In genomic region chr6:1686117-1687098, GRCh38 we compare ENCODE assay signal across 8 cellular contexts.
A peak's percentile ranks its signal among the peaks of the same experiment; 100 is the strongest.
DNase-seq lines count a peak whose midpoint lies in the region; ATAC-seq and TF ChIP-seq lines count a peak whose summit lies in the region.

No MANE protein-coding gene starts in this region.

- 40 to 45% methylated on average over 9 of the region's 9 CpGs for WGBS in tibial nerve, 2 donors

- no peak overlapping the region for H3K4me3 ChIP-seq in tibial nerve

- H3K36me3 ChIP-seq in tibial nerve, result no peaks in the 10 kb centered on the region

- peak in 1 of 2 donors; percentile 26 for TF ChIP-seq EP300 in tibial nerve (IDR thresholded peaks at IDR 0.05)

- TF ChIP-seq CTCF in omental fat pad (IDR thresholded peaks at IDR 0.05) (no peak), tibial nerve (IDR thresholded peaks at IDR 0.05) (no peak)

- no peaks in the 10 kb centered on the region for H3K27me3 ChIP-seq in tibial nerve

- ATAC-seq in omental fat pad (ENCODE audit: low FRiP score), result peak; percentile 89
- no peak for ATAC-seq in GM18519 (IDR thresholded peaks at IDR 0.05; ENCODE audit: low FRiP score, unreplicated experiment)
- no peak for ATAC-seq in GM21381 (IDR thresholded peaks at IDR 0.05; ENCODE audit: unreplicated experiment)

- H3K27ac ChIP-seq in tibial nerve, result peak overlapping the region in 2 of 4 donors; percentile 33 to 46

- no peak for TF ChIP-seq POLR2A in tibial nerve (IDR thresholded peaks at IDR 0.05)

- H3K4me1 ChIP-seq in tibial nerve, result peaks cover 0 to 18% (median 0%) of the 10 kb centered on the region in 4 donors

- peak; percentile 97 for DNase-seq in EL
- peak; percentile 13 for DNase-seq in NCI-H2196 treated with DMSO at 0.1 percent for 48 hours (lab: John Stamatoyannopoulos, UW; ENCODE audit: unreplicated experiment)
- peak; percentile 90 for DNase-seq in dedifferentiated amniotic fluid mesenchymal stem cell (ENCODE audit: extremely low spot score)
- no peak for DNase-seq in omental fat pad (ENCODE audit: low spot score)
- no peak for DNase-seq in activated T-cell treated with anti-CD3 and anti-CD28 coated beads, Interleukin-2, amount 50 U/mL, for 1 hour
- DNase-seq in tibial nerve (ENCODE audit: low spot score in 2 of 2), result no peak

- H3K9me3 ChIP-seq in tibial nerve, result no peaks in the 10 kb centered on the region

Comparison
In these comparisons a context has a peak if more than half of its experiments do, and no peak if none do; other contexts are left out.
1. DNase-seq: peak in EL (single experiment), NCI-H2196 treated with DMSO at 0.1 percent for 48 hours (single experiment) and dedifferentiated amniotic fluid mesenchymal stem cell (single experiment); none in omental fat pad (single experiment), activated T-cell treated with anti-CD3 and anti-CD28 coated beads, Interleukin-2, amount 50 U/mL, for 1 hour (single experiment) and tibial nerve (0 of 2).